Comparison of ENCODE assay signal across 13 cellular contexts in genomic region chr2:235577404-235578330, GRCh38.
A peak's percentile ranks its signal among the peaks of the same experiment; 100 is the strongest.
DNase-seq lines count a peak whose midpoint lies in the region; ATAC-seq and TF ChIP-seq lines count a peak whose summit lies in the region.
"Had no signal": no experiment of that assay in that cellular context is flagged by ENCODE, and none has a peak within 500 bp of the region (broad histone marks: within the 10 kb centered on the region; RNA-seq: fewer than 3 reads in every experiment).

No MANE protein-coding gene starts in this region.

- H3K27ac Mint-ChIP-seq in GM23338 (peak overlapping the region; percentile 5), CD14-positive monocyte (no peak overlapping the region)
- no peak overlapping the region for H3K27ac Mint-ChIP-seq in CD4-positive, alpha-beta T cell
- H3K27ac Mint-ChIP-seq: activated T-helper 2 cell treated with anti-CD3 and anti-CD28 coated beads, Interferon-gamma antibody, Interleukin-2, Interleukin-4, amounts not matched to agents 10 μg/mL and 5 μg/mL and 100 μg/mL, durations not matched to agents 14 hours and 24 hours and 36 hours had no signal

- H3K36me3 ChIP-seq in GM23338 (ENCODE audit: insufficient read depth), result no peaks in the 10 kb centered on the region
- H3K36me3 ChIP-seq: thoracic aorta had no signal

- no peak overlapping the region; the same call in 1 of the 2 replicates for H3K27ac ChIP-seq in GM23338 (ENCODE audit: low read depth)
- H3K27ac ChIP-seq in right cardiac atrium (ENCODE audit: low read length), result peak overlapping the region; percentile 31
- H3K27ac ChIP-seq in CD4-positive, alpha-beta T cell (ENCODE audit: low read depth, low read length), result no peak overlapping the region
- H3K27ac ChIP-seq: thoracic aorta had no signal

- H3K4me3 Mint-ChIP-seq in GM23338, result no peak overlapping the region
- H3K4me3 Mint-ChIP-seq in CD4-positive, alpha-beta T cell, result no peak overlapping the region
- H3K4me3 Mint-ChIP-seq in CD14-positive monocyte, result no peak overlapping the region

- no peaks in the 10 kb centered on the region for H3K9me3 ChIP-seq in right cardiac atrium (ENCODE audit: control insufficient read depth, low read length)
- H3K9me3 ChIP-seq in CD4-positive, alpha-beta T cell (ENCODE audit: control insufficient read depth, low read length), result no peaks in the 10 kb centered on the region
- H3K9me3 ChIP-seq: thoracic aorta had no signal

- H3K4me3 ChIP-seq in GM23338 (no peak overlapping the region), right cardiac atrium (ENCODE audit: low read length) (no peak overlapping the region)
- H3K4me3 ChIP-seq: thoracic aorta had no signal

- ATAC-seq in GM23338 (peak; percentile 25), right cardiac atrium (peak; percentile 69 to 72), GM21423 (IDR thresholded peaks at IDR 0.05; ENCODE audit: unreplicated experiment) (no peak)
- ATAC-seq in CD4-positive, alpha-beta T cell (ENCODE audit: poor library complexity), result no peak
- ATAC-seq: esophagus mucosa had no signal

- peaks cover 88% of the 10 kb centered on the region for H3K79me2 ChIP-seq in GM23338 (replicated peaks; ENCODE audit: insufficient read depth)

- 0 out of 2 replicates have a peak, but pooled peaks cover 3% of the 10 kb centered on the region for H3K9me2 ChIP-seq in GM23338 (ENCODE audit: insufficient read depth)

- POLR2A ChIA-PET in CD4-positive, alpha-beta T cell (lab: Charles Lee), result no interaction called here

- H3K4me1 ChIP-seq in GM23338 (ENCODE audit: insufficient read depth) (peaks cover 30% of the 10 kb centered on the region), right cardiac atrium (ENCODE audit: control insufficient read depth, insufficient read depth, low read length) (peaks cover 13% of the 10 kb centered on the region)

- peaks cover 6% of the 10 kb centered on the region for H3K27me3 Mint-ChIP-seq in GM23338 (ENCODE audit: insufficient read depth, low read depth, poor library complexity)
- no peaks in the 10 kb centered on the region for H3K27me3 Mint-ChIP-seq in CD4-positive, alpha-beta T cell
- peaks cover 3 to 11% (median 3%) of the 10 kb centered on the region in 3 donors for H3K27me3 Mint-ChIP-seq in CD14-positive monocyte (ENCODE audit: low read depth in 3 of 3)

- WGBS in right cardiac atrium, result 53% methylated on average over 28 of the region's 28 CpGs

- no peaks in the 10 kb centered on the region for H3F3A ChIP-seq in GM23338 (replicated peaks; ENCODE audit: low read depth)

- H3K4me2 ChIP-seq in GM23338, result 0 out of 2 replicates have a peak overlapping the region, but pooled peaks have one; percentile 6

- H3K36me3 Mint-ChIP-seq in GM23338 (ENCODE audit: low read depth) (no peaks in the 10 kb centered on the region; the same call in 2 of the 3 replicates), CD14-positive monocyte (no peaks in the 10 kb centered on the region)
- no peaks in the 10 kb centered on the region for H3K36me3 Mint-ChIP-seq in CD4-positive, alpha-beta T cell (ENCODE audit: low read depth)

- H2AFZ ChIP-seq in GM23338, result no peak overlapping the region

- DNase-seq in GM23338 (ENCODE audit: low spot score) (no peak), anterior cingulate cortex (lab: John Stamatoyannopoulos, UW) (peak in 52 of 58 donors; percentile 7 to 87 (median 67)), right cardiac atrium (peak in 2 of 3 donors; percentile 61 to 79), posterior cingulate gyrus (peak; percentile 41 to 95 (median 66)), CD14-positive monocyte (ENCODE audit: low spot score) (no peak), MV-4-11 (lab: John Stamatoyannopoulos, UW) (no peak)
- no peak for DNase-seq in CD4-positive, alpha-beta T cell
- DNase-seq: COR-L47, MM.1S had no signal

- H4K20me1 ChIP-seq in GM23338 (replicated peaks; ENCODE audit: insufficient read depth), result peaks cover 18% of the 10 kb centered on the region

- H3K27me3 ChIP-seq in GM23338 (ENCODE audit: insufficient read depth) (no peaks in the 10 kb centered on the region), right cardiac atrium (ENCODE audit: control insufficient read depth, insufficient read depth) (no peaks in the 10 kb centered on the region)
- H3K27me3 ChIP-seq in CD4-positive, alpha-beta T cell (ENCODE audit: control insufficient read depth, insufficient read depth, low read length), result no peaks in the 10 kb centered on the region

- peaks cover 73% of the 10 kb centered on the region for H3K4me1 Mint-ChIP-seq in GM23338
- no peaks in the 10 kb centered on the region for H3K4me1 Mint-ChIP-seq in CD4-positive, alpha-beta T cell (ENCODE audit: low read depth)
- H3K4me1 Mint-ChIP-seq in CD14-positive monocyte, result no peaks in the 10 kb centered on the region

- CTCF ChIA-PET in CD4-positive, alpha-beta T cell (lab: Charles Lee), result no interaction called here

- intact Hi-C loops in right cardiac atrium (cut with DNase I) (no loop called here), posterior cingulate gyrus (cut with DNase I) (no loop called here), CD14-positive monocyte (cut with micrococcal nuclease) (no loop called here)
- intact Hi-C loops in CD4-positive, alpha-beta T cell (cut with DNase I, micrococcal nuclease), result no loop called here

- TF ChIP-seq CTCF in GM23338 (conservative IDR thresholded peaks at IDR 0.05; ENCODE audit: low read depth in 2 of 2), result no peak
- TF ChIP-seq CTCF in CD4-positive, alpha-beta T cell (IDR thresholded peaks at IDR 0.05), result no peak
- no peak for TF ChIP-seq CTCF in CD14-positive monocyte (IDR thresholded peaks at IDR 0.05)

- H3K9me3 Mint-ChIP-seq in GM23338 (peaks cover 3% of the 10 kb centered on the region; the same call in 2 of the 3 replicates), CD14-positive monocyte (peaks cover 0 to 2% (median 0%) of the 10 kb centered on the region in 7 donors)
- H3K9me3 Mint-ChIP-seq in CD4-positive, alpha-beta T cell, result no peaks in the 10 kb centered on the region
- H3K9me3 Mint-ChIP-seq: activated T-helper 2 cell treated with anti-CD3 and anti-CD28 coated beads, Interferon-gamma antibody, Interleukin-2, Interleukin-4, amounts not matched to agents 10 μg/mL and 5 μg/mL and 100 μg/mL, durations not matched to agents 14 hours and 24 hours and 36 hours had no signal

TF ChIP-seq in GM23338, 12 proteins besides CTCF, POLR2A, EP300 and RAD21 (continues in another document):
- TF ChIP-seq NANOG (IDR thresholded peaks at IDR 0.05; ENCODE audit: borderline replicate concordance) (no peak), CREB1 (CRISPR knock-in tag; IDR thresholded peaks at IDR 0.05; ENCODE audit: low read depth) (no peak), ZNF331 (CRISPR knock-in tag; IDR thresholded peaks at IDR 0.05; ENCODE audit: low read depth) (no peak), ZNF114 (CRISPR knock-in tag; IDR thresholded peaks at IDR 0.05) (no peak), REST (IDR thresholded peaks at IDR 0.05; ENCODE audit: unreplicated experiment) (no peak)

Comparison
In these comparisons a context has a peak if more than half of its experiments do, and no peak if none do; other contexts are left out.
1. ATAC-seq: peak in GM23338 (single experiment) and right cardiac atrium (2 of 2); none in CD4-positive, alpha-beta T cell (single experiment) and GM21423 (single experiment).
2. DNase-seq: peak in anterior cingulate cortex (52 of 58), right cardiac atrium (2 of 3) and posterior cingulate gyrus (10 of 10); none in GM23338 (single experiment), CD4-positive, alpha-beta T cell (0 of 10), CD14-positive monocyte (single experiment) and MV-4-11 (single experiment).